ENCODE assay signal across 9 cellular contexts in the genomic region with DNA sequence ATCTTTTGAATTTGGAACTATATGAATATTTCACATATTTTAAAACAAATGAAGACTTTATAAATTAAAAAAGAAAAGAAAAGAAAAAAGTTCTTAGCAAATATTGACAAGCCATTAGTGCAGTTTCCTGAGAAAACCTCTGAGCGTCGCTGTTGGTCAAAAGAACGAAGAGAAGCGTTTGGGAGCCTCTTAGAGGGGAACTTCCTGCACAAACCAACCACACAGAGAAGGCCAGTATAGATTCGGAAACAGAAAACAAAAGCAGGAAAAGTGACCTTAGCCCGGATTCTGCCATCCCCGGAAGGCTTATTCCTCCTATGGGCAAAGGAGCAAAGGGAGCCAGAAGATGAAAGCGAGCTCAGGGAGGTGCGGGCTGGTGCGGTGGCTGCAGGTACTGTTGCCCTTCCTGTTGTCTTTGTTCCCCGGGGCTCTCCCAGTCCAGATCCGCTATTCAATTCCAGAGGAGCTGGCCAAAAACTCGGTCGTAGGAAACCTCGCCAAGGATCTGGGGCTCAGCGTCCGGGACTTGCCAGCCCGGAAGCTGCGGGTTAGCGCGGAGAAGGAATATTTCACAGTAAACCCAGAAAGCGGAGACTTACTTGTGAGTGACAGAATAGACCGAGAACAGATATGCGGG. TPM values are rescaled to one million over a fixed set of nuclear protein-coding genes. Genes with fewer than 3 reads are reported as not detected.
DNase-seq lines count a peak whose midpoint lies in the region; ATAC-seq, FAIRE-seq and TF ChIP-seq lines count a peak whose summit lies in the region.
"Had no signal": no experiment of that assay in that cellular context is flagged by ENCODE, and none has a peak within 500 bp of the region (broad histone marks: within the 10 kb centered on the region; RNA-seq: fewer than 3 reads in every experiment).

A gene (plus strand): TSS at position 205 of the 637 bp plus-strand sequence. CDS start 142 bp downstream, at position 347.

- DNase-seq in AG08395 (ENCODE audit: low spot score) = peak; percentile 58
- no peak for DNase-seq in activated naive CD8-positive, alpha-beta T cell treated with anti-CD3 and anti-CD28 coated beads, Interleukin-2, amount 10 ng/mL, durations not matched to agents 7 days and 5 days
- DNase-seq in keratinocyte (ENCODE audit: low read depth, low spot score) = no peak
- no peak for DNase-seq in upper lobe of right lung
- no peak for DNase-seq in stimulated activated naive CD4-positive, alpha-beta T cell treated with Interleukin-2 at 50 U/mL for 16 hours (lab: John Stamatoyannopoulos, UW)
- no peak for DNase-seq in adrenal gland

- WGBS in adrenal gland, 4 donors = 13 to 26% (median 15%) methylated on average over 15 to 24 of the region's 24 CpGs

- peaks cover 28% of the 10 kb centered on the region for H3K9me3 Mint-ChIP-seq in activated naive CD8-positive, alpha-beta T cell treated with anti-CD3 and anti-CD28 coated beads, Interleukin-2, amount 10 ng/mL, durations not matched to agents 7 days and 5 days

- H3K4me3 Mint-ChIP-seq in activated naive CD8-positive, alpha-beta T cell treated with anti-CD3 and anti-CD28 coated beads, Interleukin-2, amount 10 ng/mL, durations not matched to agents 7 days and 5 days = peak within 1 kb of the TSS; percentile 83

- H3K4me1 ChIP-seq in Loucy (ENCODE audit: insufficient read depth, low read length, poor library complexity, severe bottlenecking) = no peaks in the 10 kb centered on the region
- H3K4me1 ChIP-seq in keratinocyte (ENCODE audit: control insufficient read depth, extremely low read depth, insufficient read depth, low read length) = no peaks in the 10 kb centered on the region
- H3K4me1 ChIP-seq in upper lobe of right lung = no peaks in the 10 kb centered on the region
- no peaks in the 10 kb centered on the region for H3K4me1 ChIP-seq in adrenal gland (replicated peaks in 1 of 2)

- H3K27me3 ChIP-seq in Loucy (ENCODE audit: insufficient read depth, low read length, poor library complexity, severe bottlenecking) = no peaks in the 10 kb centered on the region
- peaks cover 34% of the 10 kb centered on the region for H3K27me3 ChIP-seq in keratinocyte (ENCODE audit: control insufficient read depth, extremely low read depth, insufficient read depth, low read length)
- peaks cover 22% of the 10 kb centered on the region for H3K27me3 ChIP-seq in upper lobe of right lung
- H3K27me3 ChIP-seq in adrenal gland = no peaks in the 10 kb centered on the region

- H3K4me3 ChIP-seq in Loucy (ENCODE audit: low read length, poor library complexity, severe bottlenecking) = peak within 1 kb of the TSS; percentile 67
- H3K4me3 ChIP-seq in keratinocyte (ENCODE audit: control insufficient read depth in 2 of 3, extremely low read depth in 1 of 3, insufficient read depth in 2 of 3, low read depth in 1 of 3, low read length in 3 of 3) = no peak within 1 kb of the TSS
- H3K4me3 ChIP-seq in upper lobe of right lung = peak within 1 kb of the TSS; percentile 25
- no peak within 1 kb of the TSS for H3K4me3 ChIP-seq in adrenal gland

- H3F3A ChIP-seq in Loucy (ENCODE audit: low read depth) = no peaks in the 10 kb centered on the region

- H3K79me2 ChIP-seq in Loucy (ENCODE audit: insufficient read depth, low read length) = no peaks in the 10 kb centered on the region
- H3K79me2 ChIP-seq in keratinocyte (ENCODE audit: control insufficient read depth, insufficient read depth, low read length) = no peaks in the 10 kb centered on the region

- peak; percentile 61 for TF ChIP-seq CTCF in Loucy (conservative IDR thresholded peaks at IDR 0.05; ENCODE audit: low read length)
- peak in 2 of 3 experiments; percentile 4 to 28 for TF ChIP-seq CTCF in keratinocyte (optimal IDR thresholded peaks at IDR 0.05 in 1 of 3, IDR thresholded peaks at IDR 0.05 in 1 of 3, conservative IDR thresholded peaks at IDR 0.05 in 1 of 3; ENCODE audit: extremely low read depth in 1 of 3, insufficient read depth in 2 of 3, low read length in 3 of 3)
- peak; percentile 40 for TF ChIP-seq CTCF in upper lobe of right lung (IDR thresholded peaks at IDR 0.05)
- peak in 3 of 6 experiments; percentile 6 to 23 (median 16) for TF ChIP-seq CTCF in adrenal gland (IDR thresholded peaks at IDR 0.05)

- H3K4me2 ChIP-seq in Loucy (ENCODE audit: low read depth, low read length, poor library complexity, severe bottlenecking) (peak within 1 kb of the TSS; percentile 70), keratinocyte (ENCODE audit: control insufficient read depth, extremely low read depth, insufficient read depth, low read depth, low read length) (peak within 1 kb of the TSS; percentile 18)

- H3K36me3 Mint-ChIP-seq in activated naive CD8-positive, alpha-beta T cell treated with anti-CD3 and anti-CD28 coated beads, Interleukin-2, amount 10 ng/mL, durations not matched to agents 7 days and 5 days = peaks cover 11% of the 10 kb centered on the region

- H4K20me1 ChIP-seq in Loucy (ENCODE audit: insufficient read depth, low read length, poor library complexity, severe bottlenecking) (no peaks in the 10 kb centered on the region), keratinocyte (ENCODE audit: control insufficient read depth, extremely low read depth, insufficient read depth, low read length) (no peaks in the 10 kb centered on the region)

- H3K27ac ChIP-seq in keratinocyte (ENCODE audit: control insufficient read depth, insufficient read depth, low read length) (no peak within 1 kb of the TSS), upper lobe of right lung (no peak within 1 kb of the TSS), adrenal gland (no peak within 1 kb of the TSS)
- H3K27ac ChIP-seq: HL-60 had no signal

- H3K9me3 ChIP-seq in Loucy (ENCODE audit: insufficient read depth, low read depth, low read length) = no peaks in the 10 kb centered on the region
- peaks cover 15% of the 10 kb centered on the region for H3K9me3 ChIP-seq in keratinocyte (ENCODE audit: control insufficient read depth, low read depth, low read length)
- peaks cover 33% of the 10 kb centered on the region for H3K9me3 ChIP-seq in upper lobe of right lung
- peaks cover 0 to 43% (median 10%) of the 10 kb centered on the region in 3 donors for H3K9me3 ChIP-seq in adrenal gland (replicated peaks in 1 of 3)

- H3K9me1 ChIP-seq in keratinocyte (ENCODE audit: control insufficient read depth, extremely low read depth, insufficient read depth, low read length) = no peaks in the 10 kb centered on the region

- dilution Hi-C loops in keratinocyte (cut with MboI; ENCODE audit: extremely low pct_ligation_motif_present, low sequenced_read_pairs) = no loop called here

- H3K4me1 Mint-ChIP-seq in activated naive CD8-positive, alpha-beta T cell treated with anti-CD3 and anti-CD28 coated beads, Interleukin-2, amount 10 ng/mL, durations not matched to agents 7 days and 5 days = peaks cover 1% of the 10 kb centered on the region

- POLR2A ChIA-PET in activated naive CD8-positive, alpha-beta T cell treated with anti-CD3 and anti-CD28 coated beads, Interleukin-2, amount 10 ng/mL, durations not matched to agents 7 days and 5 days (lab: Charles Lee) = no interaction called here

- peak within 1 kb of the TSS; percentile 51 for H3K27ac Mint-ChIP-seq in activated naive CD8-positive, alpha-beta T cell treated with anti-CD3 and anti-CD28 coated beads, Interleukin-2, amount 10 ng/mL, durations not matched to agents 7 days and 5 days

- FAIRE-seq in keratinocyte (lab: Jason Lieb, UNC) = no peak

- peak; percentile 91 for ATAC-seq in GM18511 (IDR thresholded peaks at IDR 0.05; ENCODE audit: unreplicated experiment)
- no peak for ATAC-seq in activated naive CD8-positive, alpha-beta T cell treated with anti-CD3 and anti-CD28 coated beads, Interleukin-2, amount 10 ng/mL, durations not matched to agents 7 days and 5 days (ENCODE audit: low read depth)
- peak; percentile 62 for ATAC-seq in upper lobe of right lung

- no peak for TF ChIP-seq POLR2A in adrenal gland (IDR thresholded peaks at IDR 0.05)

- intact Hi-C loops in upper lobe of right lung (cut with DNase I) (no loop called here), adrenal gland (cut with DNase I) (no loop called here)

- H2AFZ ChIP-seq in Loucy (ENCODE audit: low read length) (peak within 1 kb of the TSS; percentile 98), keratinocyte (ENCODE audit: control insufficient read depth, low read length) (no peak within 1 kb of the TSS)

- H3K36me3 ChIP-seq in Loucy (ENCODE audit: insufficient read depth, low read length) (no peaks in the 10 kb centered on the region), keratinocyte (ENCODE audit: control insufficient read depth in 2 of 2, extremely low read depth in 1 of 2, insufficient read depth in 2 of 2, low read length in 2 of 2) (no peaks in the 10 kb centered on the region), upper lobe of right lung (no peaks in the 10 kb centered on the region), adrenal gland (replicated peaks in 1 of 2) (no peaks in the 10 kb centered on the region)

- peaks cover 59% of the 10 kb centered on the region for H3K27me3 Mint-ChIP-seq in activated naive CD8-positive, alpha-beta T cell treated with anti-CD3 and anti-CD28 coated beads, Interleukin-2, amount 10 ng/mL, durations not matched to agents 7 days and 5 days

- peak within 1 kb of the TSS; percentile 63 for H3K9ac ChIP-seq in Loucy (ENCODE audit: low read depth, low read length, poor library complexity, severe bottlenecking)
- H3K9ac ChIP-seq in keratinocyte (ENCODE audit: control insufficient read depth, extremely low read depth, insufficient read depth, low read length) = no peak within 1 kb of the TSS

- H3K9me2 ChIP-seq in Loucy (replicated peaks; ENCODE audit: low read depth, low read length) = no peaks in the 10 kb centered on the region

RNA-seq across cellular contexts. Expression of the gene that starts here (rescaled TPM):
- total RNA-seq in activated naive CD8-positive, alpha-beta T cell treated with anti-CD3 and anti-CD28 coated beads, Interleukin-2, amount 10 ng/mL, durations not matched to agents 7 days and 5 days = under 1 TPM; 0.64 to 0.88 TPM
- 0.12 to 0.15 TPM (median 0.12 TPM) in 3 replicates for polyA plus RNA-seq in keratinocyte
- polyA plus RNA-seq in keratinocyte (2011; ENCODE audit: low read depth) = 0.10 TPM
- polyA plus RNA-seq in keratinocyte (2011; cell fraction: cytosol; rRNA removed) = 0.06 TPM in 1 of 2 replicates, not detected in the other
- 0.45 and 0.61 TPM in 2 replicates for polyA plus RNA-seq in keratinocyte (2011; cell fraction: nucleus; rRNA removed)
- 0.09 and 0.18 TPM in 2 replicates for polyA plus RNA-seq in keratinocyte (2012; ENCODE audit: low replicate concordance)
- 0.16 to 0.69 TPM in 2 of 3 replicates, not detected in the other for polyA minus RNA-seq in keratinocyte
- polyA minus RNA-seq in keratinocyte (2011; cell fraction: cytosol; rRNA and poly(A)+ RNA removed) = not detected
- polyA minus RNA-seq in keratinocyte (2011; cell fraction: nucleus; rRNA and poly(A)+ RNA removed) = 1.1 and 2.2 TPM in 2 replicates
- total RNA-seq in upper lobe of right lung = 3.8 TPM
- 1 to 10 TPM; 1.8 to 6.3 (median 3.5) TPM for total RNA-seq in adrenal gland
- polyA plus RNA-seq in adrenal gland = 1 to 10 TPM in 1 of 3 donors, under 1 TPM in 2; 0.10 to 1.8 (median 0.88) TPM

Comparison
In these comparisons a context has a peak if more than half of its experiments do, and no peak if none do; other contexts are left out.
1. H3K4me3 ChIP-seq: peak in Loucy (single experiment) and upper lobe of right lung (single experiment); none in keratinocyte (0 of 3) and adrenal gland (0 of 4).